Comparison of ENCODE assay signal across 25 cellular contexts in the genomic region with DNA sequence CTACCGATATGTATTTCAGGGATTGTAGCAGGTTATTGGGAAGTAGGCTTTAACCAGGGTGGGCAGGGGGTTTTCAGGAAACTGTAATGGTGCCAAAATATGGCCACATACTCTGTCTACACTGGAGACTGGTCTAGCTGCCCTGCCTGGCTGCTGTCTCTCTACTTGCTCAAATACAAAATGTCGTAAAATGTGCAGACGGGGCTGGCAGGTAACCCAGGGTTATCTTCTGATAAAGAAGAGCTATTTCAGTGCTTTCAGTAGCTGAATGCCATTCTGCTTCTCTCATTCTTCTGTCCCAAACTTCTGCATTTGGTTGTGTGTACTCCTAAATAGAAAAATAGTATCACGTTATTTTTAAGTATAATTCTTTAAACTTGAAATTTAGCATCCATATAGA.
"Had no signal": no experiment of that assay in that cellular context is flagged by ENCODE, and none has a peak within 500 bp of the region (broad histone marks: within the 10 kb centered on the region; RNA-seq: fewer than 3 reads in every experiment).

No MANE protein-coding gene starts in this region.

- H3K4me3 ChIP-seq: MG63, SK-N-MC had no signal

- H3K4me3 Mint-ChIP-seq: activated CD4-positive, alpha-beta memory T cell treated with anti-CD3 and anti-CD28 coated beads, Interleukin-2, amount 10 ng/mL, durations not matched to agents 7 days and 5 days; activated CD4-positive, alpha-beta T cell treated with anti-CD3 and anti-CD28 coated beads for 36 hours; activated naive CD4-positive, alpha-beta T cell treated with anti-CD3 and anti-CD28 coated beads for 36 hours; activated naive CD8-positive, alpha-beta T cell; activated T-helper 17 cell treated with anti-CD3 and anti-CD28 coated beads, Interleukin-2, amount 50 U/mL, for 72 hours; brain; T-cell had no signal

- DNase-seq: activated CD4-positive, alpha-beta memory T cell treated with anti-CD3 and anti-CD28 coated beads, Interleukin-2, amount 10 ng/mL, durations not matched to agents 7 days and 5 days; activated CD4-positive, alpha-beta T cell treated with anti-CD3 and anti-CD28 coated beads for 36 hours; activated CD4-positive, alpha-beta T cell treated with anti-CD3 and anti-CD28 coated beads, Interleukin-2, amount 50 U/mL, for 1 hour; activated CD4-positive, CD25-positive, alpha-beta regulatory T cell; activated gamma-delta T cell; activated naive CD4-positive, alpha-beta T cell treated with anti-CD3 and anti-CD28 coated beads for 36 hours; activated T-cell treated with anti-CD3 and anti-CD28 coated beads for 4 hours; activated T-cell treated with anti-CD3 and anti-CD28 coated beads, Interleukin-2, amount 50 U/mL, for 48 hours; amygdala; MG63; MV-4-11; NCI-H1092 treated with DMSO at 0.1 percent for 48 hours; NCI-H1417 treated with DMSO at 0.1 percent for 48 hours; NCI-H187; NCI-H2081; NCI-H446; NCI-H524; NCI-H82; T-cell; T-helper 2 cell; T1000 had no signal

- H3K36me3 ChIP-seq: MG63 had no signal

- H3K27ac ChIP-seq: SK-N-MC had no signal

- ATAC-seq: activated CD4-positive, alpha-beta T cell treated with anti-CD3 and anti-CD28 coated beads for 36 hours; activated T-helper 17 cell treated with anti-CD3 and anti-CD28 coated beads, Interleukin-2, amount 50 U/mL, for 72 hours; T-cell had no signal

- H3K9me3 ChIP-seq: MG63 had no signal

- H3K36me3 Mint-ChIP-seq: activated naive CD8-positive, alpha-beta T cell; brain; T-cell had no signal

- H3K27ac Mint-ChIP-seq: activated CD4-positive, alpha-beta memory T cell treated with anti-CD3 and anti-CD28 coated beads, Interleukin-2, amount 10 ng/mL, durations not matched to agents 7 days and 5 days; activated CD4-positive, alpha-beta T cell treated with anti-CD3 and anti-CD28 coated beads for 36 hours; activated naive CD4-positive, alpha-beta T cell treated with anti-CD3 and anti-CD28 coated beads for 36 hours; activated naive CD8-positive, alpha-beta T cell; activated T-helper 17 cell treated with anti-CD3 and anti-CD28 coated beads, Interleukin-2, amount 50 U/mL, for 72 hours; brain; T-cell had no signal

- H3K27me3 Mint-ChIP-seq: brain had no signal

- H3K9me3 Mint-ChIP-seq: activated CD4-positive, alpha-beta memory T cell treated with anti-CD3 and anti-CD28 coated beads, Interleukin-2, amount 10 ng/mL, durations not matched to agents 7 days and 5 days; activated T-helper 17 cell treated with anti-CD3 and anti-CD28 coated beads, Interleukin-2, amount 50 U/mL, for 72 hours had no signal

- H3K4me1 Mint-ChIP-seq: activated CD4-positive, alpha-beta memory T cell treated with anti-CD3 and anti-CD28 coated beads, Interleukin-2, amount 10 ng/mL, durations not matched to agents 7 days and 5 days; activated CD4-positive, alpha-beta T cell treated with anti-CD3 and anti-CD28 coated beads for 36 hours; activated T-helper 17 cell treated with anti-CD3 and anti-CD28 coated beads, Interleukin-2, amount 50 U/mL, for 72 hours; brain; T-cell had no signal

- H3K27me3 ChIP-seq: MG63 had no signal
